21 cellular contexts compared by ENCODE assay signal in genomic region chr20:14441201-14441600, GRCh38.
DNase-seq lines count a peak whose midpoint lies in the region; ATAC-seq and TF ChIP-seq lines count a peak whose summit lies in the region.
"Had no signal": no experiment of that assay in that cellular context is flagged by ENCODE, and none has a peak within 500 bp of the region (broad histone marks: within the 10 kb centered on the region; RNA-seq: fewer than 3 reads in every experiment).

No MANE protein-coding gene starts in this region.

- peaks cover 4% of the 10 kb centered on the region for H3K4me1 ChIP-seq in IMR-90 (ENCODE audit: control insufficient read depth, insufficient read depth, low read length)
- H3K4me1 ChIP-seq: ascending aorta, upper lobe of left lung had no signal

- H3K56ac ChIP-seq in IMR-90 (ENCODE audit: extremely low read depth, insufficient read depth, low read length): no peak overlapping the region

- no peak overlapping the region for H4K8ac ChIP-seq in IMR-90 (ENCODE audit: low read depth in 2 of 2, low read length in 2 of 2)

- H3K36me3 ChIP-seq in IMR-90 (ENCODE audit: control insufficient read depth, insufficient read depth, low read length): no peaks in the 10 kb centered on the region
- H3K36me3 ChIP-seq: ascending aorta, upper lobe of left lung had no signal

- DNase-seq in AG20443 (ENCODE audit: low spot score) (peak; percentile 37), IMR-90 (peak; percentile 68), SKM-1 (lab: John Stamatoyannopoulos, UW; ENCODE audit: unreplicated experiment) (peak; percentile 42), fibroblast of peridontal ligament (ENCODE audit: extremely low read depth) (peak; percentile 62), GM13977 (ENCODE audit: low spot score) (no peak), retina (no peak)
- DNase-seq: activated CD4-positive, alpha-beta T cell treated with anti-CD3 and anti-CD28 coated beads, Interleukin-2, amount 50 U/mL, for 4 hours; activated naive CD4-positive, alpha-beta T cell treated with anti-CD3 and anti-CD28 coated beads for 36 hours; CD4-positive, alpha-beta memory T cell; immature natural killer cell; NCI-H1694; NCI-H345; occipital lobe; right cardiac atrium; stimulated activated naive CD4-positive, alpha-beta T cell; upper lobe of left lung had no signal

- no peaks in the 10 kb centered on the region for H4K20me1 ChIP-seq in IMR-90 (ENCODE audit: insufficient read depth, low read length)

- no peak overlapping the region for H2BK20ac ChIP-seq in IMR-90 (ENCODE audit: low read depth, low read length)

- dilution Hi-C loops in IMR-90 (cut with HindIII; ENCODE audit: low sequenced_read_pairs, unreplicated experiment): no loop called here

- no peak overlapping the region for H3K4ac ChIP-seq in IMR-90 (ENCODE audit: low read depth, low read length)

- H3K9me1 ChIP-seq in IMR-90 (ENCODE audit: insufficient read depth, low read length): no peaks in the 10 kb centered on the region

- no peak overlapping the region for H3K4me2 ChIP-seq in IMR-90 (ENCODE audit: low read depth, low read length)

- no peak for TF ChIP-seq POLR2A in IMR-90 (IDR thresholded peaks at IDR 0.05; ENCODE audit: low read depth, low read length)

- H3K9ac ChIP-seq in IMR-90 (ENCODE audit: low read depth, low read length): no peak overlapping the region

- no peak overlapping the region for H2AK9ac ChIP-seq in IMR-90 (replicated peaks; ENCODE audit: low read depth, low read length, poor library complexity)

- H3K27ac ChIP-seq in IMR-90 (ENCODE audit: insufficient read depth, low read length): no peak overlapping the region
- H3K27ac ChIP-seq: ascending aorta, upper lobe of left lung, VCaP had no signal

- no TSS peak for BruUV-seq in IMR-90 (replicated peaks; lab: Mats Ljungman, UMichigan)

- no peaks in the 10 kb centered on the region for H3K27me3 ChIP-seq in IMR-90 (ENCODE audit: control insufficient read depth, insufficient read depth, low read length)
- H3K27me3 ChIP-seq: ascending aorta, upper lobe of left lung had no signal

- H3K14ac ChIP-seq in IMR-90 (replicated peaks; ENCODE audit: low read depth, low read length): no peak overlapping the region

- no peak overlapping the region for H2BK5ac ChIP-seq in IMR-90 (ENCODE audit: low read depth, low read length, poor library complexity, severe bottlenecking)

- H3K79me1 ChIP-seq in IMR-90 (ENCODE audit: low read depth in 1 of 2, low read length in 2 of 2): no peaks in the 10 kb centered on the region

- no CpG with 5 or more reads among the region's 4 CpGs for WGBS in IMR-90 (ENCODE audit: extremely low coverage in 2 of 2, insufficient read length in 1 of 2), 2 experiments

- in situ Hi-C loops in IMR-90 (cut with MboI; ENCODE audit: low sequenced_read_pairs) (no loop called here), GM13977 (cut with MboI; ENCODE audit: low pct_unique_long_range_greater_than_20kb, low sequenced_read_pairs, unreplicated experiment) (no loop called here)

- no peak overlapping the region for H3K18ac ChIP-seq in IMR-90 (ENCODE audit: low read depth, low read length)

- H2AK5ac ChIP-seq in IMR-90 (ENCODE audit: low read depth, low read length): no peak overlapping the region

- no peak overlapping the region for H2BK15ac ChIP-seq in IMR-90 (ENCODE audit: low read depth, low read length)

- TF ChIP-seq CTCF in IMR-90 (conservative IDR thresholded peaks at IDR 0.05; ENCODE audit: low read depth, low read length) (no peak), GM13977 (IDR thresholded peaks at IDR 0.05; ENCODE audit: extremely low read depth, insufficient read depth, missing control alignments) (no peak)

- H3K23ac ChIP-seq in IMR-90 (ENCODE audit: low read depth, low read length): no peak overlapping the region

- POLR2A ChIA-PET in IMR-90 (lab: Charles Lee; ENCODE audit: unreplicated experiment): no interaction called here

- no peak overlapping the region for H3K4me3 ChIP-seq in IMR-90 (ENCODE audit: insufficient read depth, low read depth, low read length)
- H3K4me3 ChIP-seq: ascending aorta, upper lobe of left lung had no signal

- H2BK120ac ChIP-seq in IMR-90 (ENCODE audit: low read depth, low read length): no peak overlapping the region

- no peaks in the 10 kb centered on the region for H3K9me3 ChIP-seq in IMR-90 (ENCODE audit: control insufficient read depth, insufficient read depth, low read length)

- CTCF ChIA-PET in IMR-90 (lab: Yijun Ruan, JAX): no interaction called here

- intact Hi-C loops in IMR-90 (cut with micrococcal nuclease): no loop called here

- ATAC-seq in IMR-90 (ENCODE audit: low read depth) (no peak; the same call in 1 of the 2 replicates), GM21529 (IDR thresholded peaks at IDR 0.05; ENCODE audit: unreplicated experiment) (no peak), GM21723 (IDR thresholded peaks at IDR 0.05; ENCODE audit: unreplicated experiment) (no peak)
- ATAC-seq: right cardiac atrium, Right ventricle myocardium inferior had no signal

- peak overlapping the region; percentile 24 for H2AFZ ChIP-seq in IMR-90 (replicated peaks; ENCODE audit: low read length, poor library complexity)

- no peak for TF ChIP-seq RAD21 in IMR-90 (IDR thresholded peaks at IDR 0.05; ENCODE audit: low read length)

- H4K5ac ChIP-seq in IMR-90 (ENCODE audit: low read depth, low read length): no peak overlapping the region

- no peak overlapping the region for H4K91ac ChIP-seq in IMR-90 (ENCODE audit: insufficient read depth, low read depth, low read length)

TF ChIP-seq in IMR-90, 13 proteins besides CTCF, POLR2A, EP300 and RAD21:
- TF ChIP-seq MAFK (IDR thresholded peaks at IDR 0.05; ENCODE audit: low read depth, low read length): no peak
- peak; percentile 84 for TF ChIP-seq CEBPB (IDR thresholded peaks at IDR 0.05; ENCODE audit: low read depth, low read length)

Comparison
In these comparisons a context has a peak if more than half of its experiments do, and no peak if none do; other contexts are left out.
1. DNase-seq: peak in AG20443 (single experiment), IMR-90 (single experiment), SKM-1 (single experiment) and fibroblast of peridontal ligament (single experiment); none in GM13977 (single experiment) and retina (single experiment).